ENCODE assay signal across 8 cellular contexts in genomic region chr6:31271641-31272357, GRCh38. TPM values are rescaled to one million over a fixed set of nuclear protein-coding genes. Genes with fewer than 3 reads are reported as not detected.
DNase-seq lines count a peak whose midpoint lies in the region; ATAC-seq and TF ChIP-seq lines count a peak whose summit lies in the region.

TSS of gene HLA-C (minus strand) at chr6:31272092. CDS start at chr6:31272071, 21 bp downstream.

- peaks cover 34% of the 10 kb centered on the region for H3K4me1 Mint-ChIP-seq in activated T-helper 2 cell treated with anti-CD3 and anti-CD28 coated beads, Interferon-gamma antibody, Interleukin-2, Interleukin-4, amounts not matched to agents 10 μg/mL and 5 μg/mL and 100 μg/mL, durations not matched to agents 14 hours and 24 hours and 36 hours (ENCODE audit: low read depth)
- H3K4me1 Mint-ChIP-seq in natural killer cell, result peaks cover 71 to 78% of the 10 kb centered on the region in 2 donors

- H3K27ac Mint-ChIP-seq in activated T-helper 2 cell treated with anti-CD3 and anti-CD28 coated beads, Interferon-gamma antibody, Interleukin-2, Interleukin-4, amounts not matched to agents 10 μg/mL and 5 μg/mL and 100 μg/mL, durations not matched to agents 14 hours and 24 hours and 36 hours, result peak within 1 kb of the TSS; percentile 98
- H3K27ac Mint-ChIP-seq in natural killer cell, result peak within 1 kb of the TSS; percentile 99 to 100

- DNase-seq in DMS79 (lab: John Stamatoyannopoulos, UW) (peak; percentile 81), RPMI7951 (ENCODE audit: low read depth) (peak; percentile 97), fibroblast of peridontal ligament (ENCODE audit: extremely low read depth) (peak; percentile 96), natural killer cell (peak; percentile 86)
- peak; percentile 88 for DNase-seq in activated T-helper 2 cell treated with anti-CD3 and anti-CD28 coated beads, Interferon-gamma antibody, Interleukin-2, Interleukin-4, amounts not matched to agents 10 μg/mL and 5 μg/mL and 100 μg/mL, durations not matched to agents 14 hours and 24 hours and 36 hours (ENCODE audit: low spot score)
- DNase-seq in stimulated activated naive CD4-positive, alpha-beta T cell (lab: John Stamatoyannopoulos, UW), result peak; percentile 83 to 94 (median 92)

- peaks cover 53% of the 10 kb centered on the region for H3K36me3 Mint-ChIP-seq in activated T-helper 2 cell treated with anti-CD3 and anti-CD28 coated beads, Interferon-gamma antibody, Interleukin-2, Interleukin-4, amounts not matched to agents 10 μg/mL and 5 μg/mL and 100 μg/mL, durations not matched to agents 14 hours and 24 hours and 36 hours (ENCODE audit: low read depth)
- H3K36me3 Mint-ChIP-seq in natural killer cell, result peaks cover 25% of the 10 kb centered on the region

- ATAC-seq in GM21737 (IDR thresholded peaks at IDR 0.05; ENCODE audit: unreplicated experiment), result peak; percentile 69
- ATAC-seq in natural killer cell, result peak; percentile 78 to 88 (median 81)

- peak within 1 kb of the TSS; percentile 96 for H3K27ac ChIP-seq in KOPT-K1 (ENCODE audit: low read depth, low read length, poor library complexity, severe bottlenecking)

- H3K9me3 ChIP-seq in KOPT-K1 (ENCODE audit: insufficient read depth, low read length, poor library complexity, severe bottlenecking), result no peaks in the 10 kb centered on the region

- peak within 1 kb of the TSS; percentile 94 for H3K4me3 Mint-ChIP-seq in activated T-helper 2 cell treated with anti-CD3 and anti-CD28 coated beads, Interferon-gamma antibody, Interleukin-2, Interleukin-4, amounts not matched to agents 10 μg/mL and 5 μg/mL and 100 μg/mL, durations not matched to agents 14 hours and 24 hours and 36 hours (ENCODE audit: low read depth)
- peak within 1 kb of the TSS; percentile 97 for H3K4me3 Mint-ChIP-seq in natural killer cell

- H3K27me3 Mint-ChIP-seq in activated T-helper 2 cell treated with anti-CD3 and anti-CD28 coated beads, Interferon-gamma antibody, Interleukin-2, Interleukin-4, amounts not matched to agents 10 μg/mL and 5 μg/mL and 100 μg/mL, durations not matched to agents 14 hours and 24 hours and 36 hours (ENCODE audit: low read depth), result peaks cover 10% of the 10 kb centered on the region
- H3K27me3 Mint-ChIP-seq in natural killer cell (ENCODE audit: low read depth in 2 of 2), result peaks cover 3 to 7% of the 10 kb centered on the region in 2 donors

- intact Hi-C loops in activated T-helper 2 cell treated with anti-CD3 and anti-CD28 coated beads, Interferon-gamma antibody, Interleukin-2, Interleukin-4, amounts not matched to agents 10 μg/mL and 5 μg/mL and 100 μg/mL, durations not matched to agents 14 hours and 24 hours and 36 hours (cut with micrococcal nuclease), result loop anchor here (1.0 to 5.0 kb wide), 4 partner anchors 67 to 654 kb away; partner anchors contain the start of genes MRPS18B, PPP1R10 and TCF19
- intact Hi-C loops in natural killer cell (cut with micrococcal nuclease), result loop anchor here (1.0 kb wide), 3 partner anchors 67 to 83 kb away; no protein-coding TSS in a partner anchor

- H3K9me3 Mint-ChIP-seq in activated T-helper 2 cell treated with anti-CD3 and anti-CD28 coated beads, Interferon-gamma antibody, Interleukin-2, Interleukin-4, amounts not matched to agents 10 μg/mL and 5 μg/mL and 100 μg/mL, durations not matched to agents 14 hours and 24 hours and 36 hours, result no peaks in the 10 kb centered on the region
- no peaks in the 10 kb centered on the region for H3K9me3 Mint-ChIP-seq in natural killer cell

- peaks cover 38% of the 10 kb centered on the region for H3K36me3 ChIP-seq in KOPT-K1 (ENCODE audit: insufficient read depth, low read length)

- TF ChIP-seq CTCF in natural killer cell (IDR thresholded peaks at IDR 0.05), result no peak

RNA-seq across cellular contexts. Expression of gene HLA-C, which starts in this region (rescaled TPM):
- total RNA-seq in RPMI7951 (2014; rRNA removed; shearing (Covaris generic)), result 1,008 and 1,072 TPM in 2 replicates
- 895 and 906 TPM in 2 replicates for total RNA-seq in activated T-helper 2 cell treated with anti-CD3 and anti-CD28 coated beads, Interferon-gamma antibody, Interleukin-2, Interleukin-4, amounts not matched to agents 10 μg/mL and 5 μg/mL and 100 μg/mL, durations not matched to agents 14 hours and 24 hours and 36 hours
- 1,000 to 10,000 TPM; 2,828 to 3,894 (median 3,245) TPM for total RNA-seq in natural killer cell

Comparison
In these comparisons a context has a peak if more than half of its experiments do, and no peak if none do; other contexts are left out.
1. Peak in every context shown above with its lines: DNase-seq, ATAC-seq and H3K27ac ChIP-seq.